In genomic region chr11:2848497-2848896, GRCh38 we compare ENCODE assay signal across 1 cellular context.
A peak's percentile ranks its signal among the peaks of the same experiment; 100 is the strongest.
TF ChIP-seq lines count a peak whose summit lies in the region.

No MANE protein-coding gene starts in this region.

TF ChIP-seq in K562, 482 proteins besides CTCF, POLR2A, EP300 and RAD21:
- TF ChIP-seq ILK (tag; IDR thresholded peaks at IDR 0.05; ENCODE audit: borderline replicate concordance, low read depth) (no peak), KLF13 (tag; IDR thresholded peaks at IDR 0.05; ENCODE audit: borderline replicate concordance, low read depth) (peak; percentile 44; the same call in 1 of the 2 replicates)
